20 cellular contexts compared by ENCODE assay signal in the genomic region with DNA sequence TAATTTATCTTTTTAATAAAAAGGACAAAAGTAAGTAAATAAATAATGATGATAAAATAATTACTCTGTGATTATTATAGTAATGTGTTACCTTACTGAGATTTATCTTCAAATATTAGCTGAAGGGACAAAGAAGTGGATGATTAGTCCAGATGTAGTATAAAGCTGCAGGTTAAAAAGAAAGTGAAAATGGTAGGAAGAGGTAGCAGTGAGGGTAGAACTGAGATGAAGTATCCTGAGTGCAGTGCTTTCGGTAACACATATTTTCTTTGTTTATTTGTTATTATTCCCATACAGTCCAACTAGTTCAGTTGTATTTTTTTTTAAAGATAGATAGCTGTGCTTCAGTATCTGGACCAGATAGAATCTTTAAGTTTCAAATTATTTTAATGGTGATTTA.
"Had no signal": no experiment of that assay in that cellular context is flagged by ENCODE, and none has a peak within 500 bp of the region (broad histone marks: within the 10 kb centered on the region; RNA-seq: fewer than 3 reads in every experiment).

No MANE protein-coding gene starts in this region.

- H3K27me3 Mint-ChIP-seq: dendritic cell treated with granulocyte-macrophage colony-stimulating factor and Interleukin-4, amounts not matched to agents 40 ng/mL and 50 ng/mL, for 4 days; effector memory CD8-positive, alpha-beta T cell; naive thymus-derived CD4-positive, alpha-beta T cell had no signal

- H3K36me3 ChIP-seq: esophagus muscularis mucosa, gastrocnemius medialis, heart right ventricle, sigmoid colon, stomach, thoracic aorta, transverse colon had no signal

- ATAC-seq: effector memory CD8-positive, alpha-beta T cell; gastrocnemius medialis; heart right ventricle; left ventricle myocardium superior; naive thymus-derived CD4-positive, alpha-beta T cell had no signal

- H3K4me3 Mint-ChIP-seq: dendritic cell treated with granulocyte-macrophage colony-stimulating factor and Interleukin-4, amounts not matched to agents 40 ng/mL and 50 ng/mL, for 4 days; effector memory CD8-positive, alpha-beta T cell; naive thymus-derived CD4-positive, alpha-beta T cell; nephron progenitor cell had no signal

- H3K4me1 Mint-ChIP-seq: naive thymus-derived CD4-positive, alpha-beta T cell; nephron progenitor cell had no signal

- H3K36me3 Mint-ChIP-seq: naive thymus-derived CD4-positive, alpha-beta T cell had no signal

- H3K27ac ChIP-seq: epithelial cell of prostate, esophagus muscularis mucosa, gastrocnemius medialis, heart right ventricle, sigmoid colon, skin epidermis, stomach, thoracic aorta, transverse colon had no signal

- H3K27me3 ChIP-seq: esophagus muscularis mucosa, gastrocnemius medialis, heart right ventricle, sigmoid colon, stomach, transverse colon had no signal

- H3K9me3 Mint-ChIP-seq: nephron progenitor cell had no signal

- H3K4me1 ChIP-seq: esophagus muscularis mucosa, gastrocnemius medialis, heart right ventricle, sigmoid colon, stomach, transverse colon had no signal

- H3K4me3 ChIP-seq: esophagus muscularis mucosa, gastrocnemius medialis, heart right ventricle, sigmoid colon, skin epidermis, stomach, thoracic aorta, transverse colon had no signal

- DNase-seq: effector memory CD8-positive, alpha-beta T cell; gastrocnemius medialis; heart right ventricle; kidney; left cardiac atrium; left ventricle myocardium superior; mesendoderm; naive thymus-derived CD4-positive, alpha-beta T cell; nephron progenitor cell; sigmoid colon; stimulated activated CD4-positive, alpha-beta T cell treated with anti-CD3 and anti-CD28 coated beads, Interleukin-12 subunit alpha, Interleukin-12 subunit beta, amount 100 ng/mL, for 4 hours; stimulated activated naive CD4-positive, alpha-beta T cell; stomach; substantia nigra; transverse colon had no signal

- H3K9me3 ChIP-seq: esophagus muscularis mucosa, gastrocnemius medialis, sigmoid colon, thoracic aorta, transverse colon had no signal

- H3K27ac Mint-ChIP-seq: dendritic cell treated with granulocyte-macrophage colony-stimulating factor and Interleukin-4, amounts not matched to agents 40 ng/mL and 50 ng/mL, for 4 days; effector memory CD8-positive, alpha-beta T cell; naive thymus-derived CD4-positive, alpha-beta T cell; nephron progenitor cell had no signal
